ENCODE assay signal across 10 cellular contexts in the genomic region with DNA sequence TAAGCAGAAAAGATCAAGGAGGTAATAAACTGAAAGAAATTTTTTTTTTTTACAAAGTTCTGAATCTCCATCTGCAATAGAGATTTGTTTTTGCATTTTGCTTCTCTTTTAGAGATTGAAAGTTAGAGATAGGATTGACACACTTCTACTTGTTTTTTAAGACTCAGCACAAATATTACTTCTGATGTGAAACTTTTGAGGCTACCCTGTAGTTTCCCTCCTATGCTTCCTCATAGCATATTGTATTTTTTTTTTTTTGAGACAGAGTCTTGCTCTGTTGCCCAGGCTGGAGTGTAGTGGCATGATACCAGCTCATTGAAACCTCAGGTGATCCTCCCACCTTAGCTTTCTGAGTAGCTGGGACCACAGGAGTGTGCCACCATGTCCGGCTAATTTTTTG. TPM values are rescaled to one million over a fixed set of nuclear protein-coding genes. Genes with fewer than 3 reads are reported as not detected.
DNase-seq lines count a peak whose midpoint lies in the region; ATAC-seq and TF ChIP-seq lines count a peak whose summit lies in the region.
"Had no signal": no experiment of that assay in that cellular context is flagged by ENCODE, and none has a peak within 500 bp of the region (broad histone marks: within the 10 kb centered on the region; RNA-seq: fewer than 3 reads in every experiment).

No MANE protein-coding gene starts in this region.

- no peak for DNase-seq in OCI-LY7 (ENCODE audit: low spot score)
- no peak for DNase-seq in trophoblast cell
- DNase-seq in breast epithelium (ENCODE audit: low spot score in 2 of 2) = no peak
- DNase-seq in Kasumi-1 (lab: John Stamatoyannopoulos, UW) = no peak
- no peak for DNase-seq in NCI-H187 treated with DMSO at 0.1 percent for 48 hours (lab: John Stamatoyannopoulos, UW)
- DNase-seq: WERI-Rb-1 had no signal

- peak overlapping the region; percentile 92 for H2BK12ac ChIP-seq in trophoblast cell (ENCODE audit: low read length)

- H3K4me3 ChIP-seq in OCI-LY7 (ENCODE audit: low read depth, low read length, poor library complexity, severe bottlenecking) (no peak overlapping the region), trophoblast cell (ENCODE audit: low read depth, low read length) (no peak overlapping the region), breast epithelium (no peak overlapping the region)
- H3K4me3 ChIP-seq: HAP-1 had no signal

- intact Hi-C loops in OCI-LY7 (cut with micrococcal nuclease; ENCODE audit: unreplicated experiment) = no loop called here
- intact Hi-C loops in breast epithelium (cut with DNase I; ENCODE audit: low total_unique reads) = no loop called here

- POLR2A ChIA-PET in OCI-LY7 (lab: Charles Lee) = interaction anchor here (0.6 to 1.2 kb wide), 4 partner anchors 19 to 429 kb away, joined by 3 read pairs; no protein-coding TSS in a partner anchor

- H3K27me3 ChIP-seq in trophoblast cell (ENCODE audit: insufficient read depth, low read length) = no peaks in the 10 kb centered on the region
- H3K27me3 ChIP-seq in breast epithelium = no peaks in the 10 kb centered on the region

- no peak overlapping the region for H3K9ac ChIP-seq in trophoblast cell (ENCODE audit: low read length)

- WGBS in trophoblast cell (ENCODE audit: extremely low coverage, insufficient coverage, insufficient read length) = no CpG with 5 or more reads among the region's 1 CpG

- H3K4me2 ChIP-seq in OCI-LY7 (ENCODE audit: low read length) (peak overlapping the region; percentile 50), trophoblast cell (ENCODE audit: low read length) (no peak overlapping the region)

- BruUV-seq in OCI-LY7 (replicated peaks; lab: Mats Ljungman, UMichigan) = no TSS peak

- H3K27ac ChIP-seq in OCI-LY7 (ENCODE audit: low read depth, low read length, poor library complexity, severe bottlenecking) = no peak overlapping the region
- H3K27ac ChIP-seq in trophoblast cell (ENCODE audit: low read depth, low read length) = no peak overlapping the region
- no peak overlapping the region for H3K27ac ChIP-seq in breast epithelium
- H3K27ac ChIP-seq: WERI-Rb-1 had no signal

- H3K9me3 ChIP-seq in OCI-LY7 (ENCODE audit: low read length) (no peaks in the 10 kb centered on the region), trophoblast cell (ENCODE audit: insufficient read depth, low read depth, low read length) (peaks cover 2% of the 10 kb centered on the region), breast epithelium (no peaks in the 10 kb centered on the region)
- H3K9me3 ChIP-seq: HAP-1 had no signal

- peak overlapping the region; percentile 70 for H3K14ac ChIP-seq in trophoblast cell (ENCODE audit: low read length)

- no peaks in the 10 kb centered on the region for H3K9me2 ChIP-seq in OCI-LY7 (ENCODE audit: insufficient read depth, low read length)

- no peak overlapping the region for H4K12ac ChIP-seq in trophoblast cell (ENCODE audit: low read depth, low read length)

- TF ChIP-seq POLR2A in breast epithelium (IDR thresholded peaks at IDR 0.05) = no peak

- H4K8ac ChIP-seq in trophoblast cell (ENCODE audit: low read depth, low read length) = peak overlapping the region; percentile 28

- peak overlapping the region; percentile 37 for H2AK5ac ChIP-seq in trophoblast cell (ENCODE audit: low read length)

- H3K36me3 ChIP-seq in OCI-LY7 (ENCODE audit: insufficient read depth, low read length) (no peaks in the 10 kb centered on the region), trophoblast cell (ENCODE audit: control insufficient read depth in 1 of 2, insufficient read depth in 2 of 2, low read length in 2 of 2) (no peaks in the 10 kb centered on the region), breast epithelium (no peaks in the 10 kb centered on the region)
- H3K36me3 ChIP-seq: HAP-1, WERI-Rb-1 had no signal

- peak overlapping the region; percentile 31 for H2BK5ac ChIP-seq in trophoblast cell (ENCODE audit: low read depth, low read length, poor library complexity)

- H2AFZ ChIP-seq in OCI-LY7 (ENCODE audit: low read length) (peak overlapping the region; percentile 86; the same call in 1 of the 2 replicates), trophoblast cell (ENCODE audit: insufficient read depth, low read length, poor library complexity) (no peak overlapping the region)

- TF ChIP-seq CTCF in OCI-LY7 (conservative IDR thresholded peaks at IDR 0.05; ENCODE audit: low read length) = no peak
- no peak for TF ChIP-seq CTCF in breast epithelium (IDR thresholded peaks at IDR 0.05)

- peak overlapping the region; percentile 37 for H3K18ac ChIP-seq in trophoblast cell (ENCODE audit: low read length)

- H3K4me1 ChIP-seq in OCI-LY7 (ENCODE audit: insufficient read depth, low read length, poor library complexity, severe bottlenecking) = peaks cover 10% of the 10 kb centered on the region
- H3K4me1 ChIP-seq in trophoblast cell (ENCODE audit: control insufficient read depth in 1 of 2, insufficient read depth in 2 of 2, low read length in 2 of 2) = peaks cover 5 to 11% of the 10 kb centered on the region in 2 experiments
- no peaks in the 10 kb centered on the region for H3K4me1 ChIP-seq in breast epithelium

- CTCF ChIA-PET in OCI-LY7 (lab: Charles Lee; ENCODE audit: unreplicated experiment) = no interaction called here

- H3K79me2 ChIP-seq in OCI-LY7 (ENCODE audit: insufficient read depth, low read depth, low read length) = no peaks in the 10 kb centered on the region
- peaks cover 2% of the 10 kb centered on the region for H3K79me2 ChIP-seq in trophoblast cell (ENCODE audit: control insufficient read depth, insufficient read depth, low read length, poor library complexity)

- H3K23ac ChIP-seq in trophoblast cell (ENCODE audit: low read length) = no peak overlapping the region

- H3K79me1 ChIP-seq in trophoblast cell (ENCODE audit: low read length) = peaks cover 13% of the 10 kb centered on the region

- no peaks in the 10 kb centered on the region for H4K20me1 ChIP-seq in OCI-LY7 (ENCODE audit: insufficient read depth, low read length)

- no peak overlapping the region for H3K4ac ChIP-seq in trophoblast cell (ENCODE audit: low read depth, low read length)

- peak overlapping the region; percentile 76 for H2BK120ac ChIP-seq in trophoblast cell (ENCODE audit: insufficient read depth, low read length, poor library complexity)

- ATAC-seq in GM18511 (IDR thresholded peaks at IDR 0.05; ENCODE audit: unreplicated experiment) (peak; percentile 77), GM21825 (IDR thresholded peaks at IDR 0.05; ENCODE audit: unreplicated experiment) (peak; percentile 42), GM19328 (IDR thresholded peaks at IDR 0.05; ENCODE audit: unreplicated experiment) (no peak)

- peak overlapping the region; percentile 55 for H4K91ac ChIP-seq in trophoblast cell (ENCODE audit: low read depth, low read length)

RNA-seq across cellular contexts. Expression of gene SGPP1, which starts 32.1 kb away (rescaled TPM):
- total RNA-seq in OCI-LY7 (2014; rRNA removed; shearing (Covaris generic)) = 19.4 and 21.0 TPM in 2 replicates
- 35.4 and 45.4 TPM in 2 replicates for total RNA-seq in OCI-LY7 (2022)
- 70.1 and 72.2 TPM in 2 replicates for polyA plus RNA-seq in trophoblast cell (2013)
- 10 to 100 TPM; 22.2 to 29.9 (median 22.3) TPM for total RNA-seq in breast epithelium
